Comparison of ENCODE assay signal across 8 cellular contexts in the genomic region with DNA sequence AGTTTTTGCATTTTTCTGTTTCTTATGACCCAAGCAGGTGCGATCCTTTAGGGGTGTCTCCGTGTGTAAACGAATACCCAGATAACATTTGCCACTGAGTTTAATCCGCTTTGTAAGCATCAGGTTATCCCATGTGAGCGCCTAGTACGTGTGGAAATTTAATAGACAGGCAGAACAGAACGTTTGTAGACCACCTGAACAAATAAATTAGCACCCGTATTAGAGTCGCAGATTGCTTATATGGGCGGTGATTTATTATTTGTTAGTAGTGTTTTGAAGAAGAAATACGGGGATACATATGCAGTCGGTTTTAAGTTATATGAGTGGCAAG. TPM values are rescaled to one million over a fixed set of nuclear protein-coding genes. Genes with fewer than 3 reads are reported as not detected.
DNase-seq lines count a peak whose midpoint lies in the region; ATAC-seq and TF ChIP-seq lines count a peak whose summit lies in the region.

No MANE protein-coding gene starts in this region.

- H3K27me3 ChIP-seq in ascending aorta = no peaks in the 10 kb centered on the region

- peaks cover 13% of the 10 kb centered on the region for H3K36me3 Mint-ChIP-seq in activated CD4-positive, alpha-beta T cell treated with anti-CD3 and anti-CD28 coated beads for 36 hours (ENCODE audit: low read depth)
- H3K36me3 Mint-ChIP-seq in activated CD4-positive, alpha-beta T cell treated with anti-CD3 and anti-CD28 coated beads, Interleukin-2, amount 10 ng/mL, durations not matched to agents 7 days and 5 days (ENCODE audit: low read depth) = peaks cover 14% of the 10 kb centered on the region

- H3K4me1 Mint-ChIP-seq in activated CD4-positive, alpha-beta T cell treated with anti-CD3 and anti-CD28 coated beads for 36 hours = peaks cover 33% of the 10 kb centered on the region
- peaks cover 20% of the 10 kb centered on the region for H3K4me1 Mint-ChIP-seq in activated CD4-positive, alpha-beta T cell treated with anti-CD3 and anti-CD28 coated beads, Interleukin-2, amount 10 ng/mL, durations not matched to agents 7 days and 5 days

- no peaks in the 10 kb centered on the region for H3K9me3 ChIP-seq in ascending aorta

- 0 to 1% methylated on average over 12 of the region's 12 CpGs for WGBS in lower leg skin, 2 donors

- H3K4me3 Mint-ChIP-seq in activated CD4-positive, alpha-beta T cell treated with anti-CD3 and anti-CD28 coated beads for 36 hours = no peak overlapping the region
- no peak overlapping the region for H3K4me3 Mint-ChIP-seq in activated CD4-positive, alpha-beta T cell treated with anti-CD3 and anti-CD28 coated beads, Interleukin-2, amount 10 ng/mL, durations not matched to agents 7 days and 5 days

- TF ChIP-seq CTCF in ascending aorta (IDR thresholded peaks at IDR 0.05) (no peak), lower leg skin (IDR thresholded peaks at IDR 0.05) (no peak)

- intact Hi-C loops in activated CD4-positive, alpha-beta T cell treated with anti-CD3 and anti-CD28 coated beads for 36 hours (cut with DNase I, micrococcal nuclease) = loop anchor here (1.0 to 10.0 kb wide), 9 partner anchors 29 to 1081 kb away; a partner anchor contains a TSS
- intact Hi-C loops in ascending aorta (cut with DNase I) = loop anchor here (2.0 kb wide), 2 partner anchors 29 to 37 kb away; a partner anchor contains a TSS
- intact Hi-C loops in lower leg skin (cut with DNase I; ENCODE audit: low total_unique reads) = no loop called here

- no peaks in the 10 kb centered on the region for H3K27me3 Mint-ChIP-seq in activated CD4-positive, alpha-beta T cell treated with anti-CD3 and anti-CD28 coated beads for 36 hours
- no peaks in the 10 kb centered on the region for H3K27me3 Mint-ChIP-seq in activated CD4-positive, alpha-beta T cell treated with anti-CD3 and anti-CD28 coated beads, Interleukin-2, amount 10 ng/mL, durations not matched to agents 7 days and 5 days

- no peak for TF ChIP-seq POLR2A in lower leg skin (IDR thresholded peaks at IDR 0.05)

- no peak for DNase-seq in activated CD4-positive, alpha-beta T cell treated with anti-CD3 and anti-CD28 coated beads for 36 hours
- DNase-seq in activated CD4-positive, alpha-beta T cell treated with anti-CD3 and anti-CD28 coated beads, Interleukin-2, amount 10 ng/mL, durations not matched to agents 7 days and 5 days = no peak
- DNase-seq in ascending aorta (ENCODE audit: low spot score in 2 of 2) (no peak), lower leg skin (ENCODE audit: low spot score in 2 of 2) (no peak), NCI-H187 treated with DMSO at 0.1 percent for 48 hours (lab: John Stamatoyannopoulos, UW) (no peak), kidney tubule cell (ENCODE audit: low spot score) (no peak), islet precursor cell (no peak)

- CTCF ChIA-PET in activated CD4-positive, alpha-beta T cell treated with anti-CD3 and anti-CD28 coated beads for 36 hours (lab: Charles Lee) = interaction anchor here (0.7 to 5.6 kb wide), 6 partner anchors 20 to 134 kb away, joined by 3 to 38 read pairs (median 4); a partner anchor contains a TSS
- CTCF ChIA-PET in activated CD4-positive, alpha-beta T cell treated with anti-CD3 and anti-CD28 coated beads, Interleukin-2, amount 10 ng/mL, durations not matched to agents 7 days and 5 days (lab: Charles Lee) = interaction anchor here (0.9 to 2.5 kb wide), 7 partner anchors 11 to 35 kb away, joined by 3 to 15 read pairs (median 6); a partner anchor contains a TSS

- H3K36me3 ChIP-seq in ascending aorta = peaks cover 4 to 7% of the 10 kb centered on the region in 2 donors

- H3K27ac Mint-ChIP-seq in activated CD4-positive, alpha-beta T cell treated with anti-CD3 and anti-CD28 coated beads for 36 hours = no peak overlapping the region
- H3K27ac Mint-ChIP-seq in activated CD4-positive, alpha-beta T cell treated with anti-CD3 and anti-CD28 coated beads, Interleukin-2, amount 10 ng/mL, durations not matched to agents 7 days and 5 days = no peak overlapping the region

- POLR2A ChIA-PET in activated CD4-positive, alpha-beta T cell treated with anti-CD3 and anti-CD28 coated beads for 36 hours (lab: Charles Lee) = interaction anchor here (1.2 to 2.2 kb wide), 3 partner anchors 19 to 33 kb away, joined by 3 to 24 read pairs (median 16); a partner anchor contains a TSS
- POLR2A ChIA-PET in activated CD4-positive, alpha-beta T cell treated with anti-CD3 and anti-CD28 coated beads, Interleukin-2, amount 10 ng/mL, durations not matched to agents 7 days and 5 days (lab: Charles Lee) = interaction anchor here (1.0 to 2.1 kb wide), 3 partner anchors 29 to 156 kb away, joined by 3 to 18 read pairs (median 11); a partner anchor contains a TSS

- H3K9me3 Mint-ChIP-seq in activated CD4-positive, alpha-beta T cell treated with anti-CD3 and anti-CD28 coated beads for 36 hours (ENCODE audit: low read depth) = no peaks in the 10 kb centered on the region
- H3K9me3 Mint-ChIP-seq in activated CD4-positive, alpha-beta T cell treated with anti-CD3 and anti-CD28 coated beads, Interleukin-2, amount 10 ng/mL, durations not matched to agents 7 days and 5 days = no peaks in the 10 kb centered on the region

- H3K27ac ChIP-seq in ascending aorta = peak overlapping the region; percentile 83 to 90

- H3K4me1 ChIP-seq in ascending aorta = peaks cover 3 to 9% of the 10 kb centered on the region in 2 donors

- H3K4me3 ChIP-seq in ascending aorta (peak overlapping the region; percentile 84 to 98), lower leg skin (ENCODE audit: low read depth, poor library complexity, severe bottlenecking) (peak overlapping the region; percentile 28)

- peak; percentile 1 for ATAC-seq in activated CD4-positive, alpha-beta T cell treated with anti-CD3 and anti-CD28 coated beads for 36 hours
- peak; percentile 13 for ATAC-seq in HG03354 (IDR thresholded peaks at IDR 0.05; ENCODE audit: poor library complexity, severe bottlenecking, unreplicated experiment)

RNA-seq across cellular contexts. Expression of a gene that starts 0.3 kb away (rescaled TPM):
- 1 to 10 TPM; 2.9 to 3.0 TPM for total RNA-seq in activated CD4-positive, alpha-beta T cell treated with anti-CD3 and anti-CD28 coated beads for 36 hours
- 1 to 10 TPM in 1 of 2 experiments, under 1 TPM in 1; 1.00 to 1.3 TPM for total RNA-seq in activated CD4-positive, alpha-beta T cell treated with anti-CD3 and anti-CD28 coated beads, Interleukin-2, amount 10 ng/mL, durations not matched to agents 7 days and 5 days
- total RNA-seq in ascending aorta (not detected), lower leg skin (under 1 TPM in 2 of 4 donors, not detected in 2; 0.49 to 0.62 TPM)

RNA-seq across cellular contexts. Expression of a gene that starts 0.5 kb away (rescaled TPM):
- total RNA-seq in activated CD4-positive, alpha-beta T cell treated with anti-CD3 and anti-CD28 coated beads for 36 hours = 100 to 1,000 TPM; 143 to 193 TPM
- total RNA-seq in activated CD4-positive, alpha-beta T cell treated with anti-CD3 and anti-CD28 coated beads, Interleukin-2, amount 10 ng/mL, durations not matched to agents 7 days and 5 days = 10 to 100 TPM; 83.9 to 95.7 TPM
- total RNA-seq in ascending aorta (6.7 TPM), lower leg skin (10 to 100 TPM; 12.1 to 23.2 (median 21.0) TPM)

RNA-seq across cellular contexts. Expression of a gene that starts 10.2 kb away (rescaled TPM):
- not detected for total RNA-seq in activated CD4-positive, alpha-beta T cell treated with anti-CD3 and anti-CD28 coated beads for 36 hours
- total RNA-seq in activated CD4-positive, alpha-beta T cell treated with anti-CD3 and anti-CD28 coated beads, Interleukin-2, amount 10 ng/mL, durations not matched to agents 7 days and 5 days = not detected
- total RNA-seq in ascending aorta (2.1 TPM), lower leg skin (under 1 TPM in 1 of 4 donors, not detected in 3; 0.34 TPM)

RNA-seq across cellular contexts. Expression of a gene that starts 39.5 kb away (rescaled TPM):
- not detected for total RNA-seq in activated CD4-positive, alpha-beta T cell treated with anti-CD3 and anti-CD28 coated beads for 36 hours
- total RNA-seq in activated CD4-positive, alpha-beta T cell treated with anti-CD3 and anti-CD28 coated beads, Interleukin-2, amount 10 ng/mL, durations not matched to agents 7 days and 5 days = not detected
- total RNA-seq in ascending aorta = 40.4 TPM
- under 1 TPM in 3 of 4 donors, not detected in 1; 0.17 to 0.42 (median 0.17) TPM for total RNA-seq in lower leg skin
